ENCODE assay signal across 33 cellular contexts in genomic region chr4:93080316-93080715, GRCh38.
"Had no signal": no experiment of that assay in that cellular context is flagged by ENCODE, and none has a peak within 500 bp of the region (broad histone marks: within the 10 kb centered on the region; RNA-seq: fewer than 3 reads in every experiment).

No MANE protein-coding gene starts in this region.

- H3K4me1 Mint-ChIP-seq: activated B cell treated with CpG ODN at 0.5 μM for 24 hours; activated CD4-positive, alpha-beta T cell treated with anti-CD3 and anti-CD28 coated beads, Interleukin-2, amount 10 ng/mL, durations not matched to agents 24 days and 14 days; activated naive CD8-positive, alpha-beta T cell treated with anti-CD3 and anti-CD28 coated beads for 36 hours; activated T-helper 17 cell treated with anti-CD3 and anti-CD28 coated beads, Interleukin-2, amount 50 U/mL, for 72 hours had no signal

- DNase-seq: activated B cell treated with CpG ODN at 0.5 μM for 24 hours; activated CD4-positive, alpha-beta memory T cell treated with anti-CD3 and anti-CD28 coated beads for 36 hours; activated CD4-positive, alpha-beta T cell treated with anti-CD3 and anti-CD28 coated beads for 4 hours; activated CD4-positive, alpha-beta T cell treated with anti-CD3 and anti-CD28 coated beads, Interleukin-2, amount 10 ng/mL, durations not matched to agents 24 days and 14 days; activated CD4-positive, alpha-beta T cell treated with anti-CD3 and anti-CD28 coated beads, Interleukin-2, amount 50 U/mL, for 1 hour; activated CD4-positive, alpha-beta T cell treated with anti-CD3 and anti-CD28 coated beads, Interleukin-2, amount 50 U/mL, for 4 hours; activated CD4-positive, CD25-positive, alpha-beta regulatory T cell treated with anti-CD3 and anti-CD28 coated beads, Interleukin-2, amount 50 U/mL, for 72 hours; activated CD8-positive, alpha-beta memory T cell treated with anti-CD3 and anti-CD28 coated beads, Interleukin-2, amount 50 U/mL, for 4 hours; activated CD8-positive, alpha-beta T cell treated with anti-CD3 and anti-CD28 coated beads for 36 hours; activated effector memory CD4-positive, alpha-beta T cell treated with anti-CD3 and anti-CD28 coated beads, Interleukin-2, amount 50 U/mL, for 16 hours; activated gamma-delta T cell treated with Interleukin-2 at 50 U/mL for 16 hours; activated naive CD4-positive, alpha-beta T cell; activated naive CD4-positive, alpha-beta T cell treated with anti-CD3 and anti-CD28 coated beads for 36 hours; activated naive CD4-positive, alpha-beta T cell treated with anti-CD3 and anti-CD28 coated beads, Interleukin-2, amount 50 U/mL, for 16 hours; activated naive CD8-positive, alpha-beta T cell treated with anti-CD3 and anti-CD28 coated beads for 36 hours; activated T-cell treated with anti-CD3 and anti-CD28 coated beads for 4 hours; activated T-cell treated with anti-CD3 and anti-CD28 coated beads, Interleukin-2, amount 50 U/mL, for 1 hour; activated T-cell treated with anti-CD3 and anti-CD28 coated beads, Interleukin-2, amount 50 U/mL, for 4 hours; activated T-cell treated with anti-CD3 and anti-CD28 coated beads, Interleukin-2, amount 50 U/mL, for 72 hours; adrenal gland; amygdala; anterior cingulate cortex; central memory CD4-positive, alpha-beta T cell; T-helper 1 cell; T-helper 2 cell; T-helper 9 cell had no signal

- H3K4me3 ChIP-seq: adrenal gland, ascending aorta had no signal

- H3K9me3 Mint-ChIP-seq: activated B cell treated with CpG ODN at 0.5 μM for 24 hours; activated CD4-positive, alpha-beta T cell treated with anti-CD3 and anti-CD28 coated beads, Interleukin-2, amount 10 ng/mL, durations not matched to agents 24 days and 14 days; activated CD8-positive, alpha-beta T cell treated with anti-CD3 and anti-CD28 coated beads for 36 hours; activated T-helper 1 cell treated with anti-CD3 and anti-CD28 coated beads, Interleukin-12 subunit alpha, Interleukin-12 subunit beta, Interleukin-2, Interleukin-4 antibody, amounts not matched to agents 30 ng/mL and 10 ng/mL and 1 ng/mL, durations not matched to agents 14 hours and 24 hours and 36 hours; brain had no signal

- ATAC-seq: activated CD8-positive, alpha-beta T cell treated with anti-CD3 and anti-CD28 coated beads for 36 hours; activated naive CD4-positive, alpha-beta T cell treated with anti-CD3 and anti-CD28 coated beads, Interleukin-2, amount 50 U/mL, for 72 hours; activated T-cell treated with anti-CD3 and anti-CD28 coated beads, Interleukin-2, amount 50 U/mL, for 4 hours; activated T-cell treated with anti-CD3 and anti-CD28 coated beads, Interleukin-2, amount 50 U/mL, for 72 hours; activated T-helper 17 cell treated with anti-CD3 and anti-CD28 coated beads, Interleukin-2, amount 50 U/mL, for 72 hours had no signal

- H3K36me3 Mint-ChIP-seq: activated CD4-positive, alpha-beta memory T cell treated with anti-CD3 and anti-CD28 coated beads for 36 hours; activated naive CD8-positive, alpha-beta T cell treated with anti-CD3 and anti-CD28 coated beads for 36 hours; brain had no signal

- H3K4me3 Mint-ChIP-seq: activated B cell treated with CpG ODN at 0.5 μM for 24 hours; activated CD4-positive, alpha-beta memory T cell treated with anti-CD3 and anti-CD28 coated beads for 36 hours; activated CD4-positive, alpha-beta T cell treated with anti-CD3 and anti-CD28 coated beads, Interleukin-2, amount 10 ng/mL, durations not matched to agents 24 days and 14 days; activated CD8-positive, alpha-beta T cell treated with anti-CD3 and anti-CD28 coated beads for 36 hours; activated naive CD4-positive, alpha-beta T cell treated with anti-CD3 and anti-CD28 coated beads for 36 hours; activated naive CD8-positive, alpha-beta T cell treated with anti-CD3 and anti-CD28 coated beads for 36 hours; activated T-cell treated with anti-CD3 and anti-CD28 coated beads, Interleukin-2, amount 50 U/mL, for 4 hours; activated T-cell treated with anti-CD3 and anti-CD28 coated beads, Interleukin-2, amount 50 U/mL, for 72 hours; activated T-helper 1 cell treated with anti-CD3 and anti-CD28 coated beads, Interleukin-12 subunit alpha, Interleukin-12 subunit beta, Interleukin-2, Interleukin-4 antibody, amounts not matched to agents 30 ng/mL and 10 ng/mL and 1 ng/mL, durations not matched to agents 14 hours and 24 hours and 36 hours; activated T-helper 17 cell treated with anti-CD3 and anti-CD28 coated beads, Interleukin-2, amount 50 U/mL, for 72 hours; brain; T-helper 1 cell treated with Interleukin-12 subunit alpha and Interleukin-12 subunit beta and Interleukin-4 antibody, amounts not matched to agents 30 μg/mL and 1 μg/mL, for 36 hours; T-helper 2 cell treated with Interferon-gamma antibody and Interleukin-4, amounts not matched to agents 5 μg/mL and 100 μg/mL, for 36 hours had no signal

- H3K27me3 Mint-ChIP-seq: activated B cell treated with CpG ODN at 0.5 μM for 24 hours; activated CD4-positive, alpha-beta memory T cell treated with anti-CD3 and anti-CD28 coated beads for 36 hours; activated CD4-positive, alpha-beta T cell treated with anti-CD3 and anti-CD28 coated beads, Interleukin-2, amount 10 ng/mL, durations not matched to agents 24 days and 14 days; activated CD8-positive, alpha-beta T cell treated with anti-CD3 and anti-CD28 coated beads for 36 hours; activated naive CD8-positive, alpha-beta T cell treated with anti-CD3 and anti-CD28 coated beads for 36 hours; activated T-helper 17 cell treated with anti-CD3 and anti-CD28 coated beads, Interleukin-2, amount 50 U/mL, for 72 hours; brain had no signal

- H3K27ac Mint-ChIP-seq: activated B cell treated with CpG ODN at 0.5 μM for 24 hours; activated CD4-positive, alpha-beta memory T cell treated with anti-CD3 and anti-CD28 coated beads for 36 hours; activated CD4-positive, alpha-beta T cell treated with anti-CD3 and anti-CD28 coated beads, Interleukin-2, amount 10 ng/mL, durations not matched to agents 24 days and 14 days; activated CD8-positive, alpha-beta T cell treated with anti-CD3 and anti-CD28 coated beads for 36 hours; activated naive CD4-positive, alpha-beta T cell treated with anti-CD3 and anti-CD28 coated beads for 36 hours; activated naive CD4-positive, alpha-beta T cell treated with anti-CD3 and anti-CD28 coated beads, Interleukin-2, amount 50 U/mL, for 72 hours; activated naive CD8-positive, alpha-beta T cell treated with anti-CD3 and anti-CD28 coated beads for 36 hours; activated T-cell treated with anti-CD3 and anti-CD28 coated beads, Interleukin-2, amount 50 U/mL, for 72 hours; activated T-helper 1 cell treated with anti-CD3 and anti-CD28 coated beads, Interleukin-12 subunit alpha, Interleukin-12 subunit beta, Interleukin-2, Interleukin-4 antibody, amounts not matched to agents 30 ng/mL and 10 ng/mL and 1 ng/mL, durations not matched to agents 14 hours and 24 hours and 36 hours; activated T-helper 17 cell treated with anti-CD3 and anti-CD28 coated beads, Interleukin-2, amount 50 U/mL, for 72 hours; brain; T-helper 1 cell treated with Interleukin-12 subunit alpha and Interleukin-12 subunit beta and Interleukin-4 antibody, amounts not matched to agents 30 μg/mL and 1 μg/mL, for 36 hours; T-helper 2 cell treated with Interferon-gamma antibody and Interleukin-4, amounts not matched to agents 5 μg/mL and 100 μg/mL, for 36 hours had no signal
